ENCODE assay signal across 11 cellular contexts in genomic region chr1:211334986-211335385, GRCh38. TPM values are rescaled to one million over a fixed set of nuclear protein-coding genes. Genes with fewer than 3 reads are reported as not detected.
A peak's percentile ranks its signal among the peaks of the same experiment; 100 is the strongest.
DNase-seq lines count a peak whose midpoint lies in the region; ATAC-seq and TF ChIP-seq lines count a peak whose summit lies in the region.
"Had no signal": no experiment of that assay in that cellular context is flagged by ENCODE, and none has a peak within 500 bp of the region (broad histone marks: within the 10 kb centered on the region; RNA-seq: fewer than 3 reads in every experiment).

No MANE protein-coding gene starts in this region.

- peaks cover 61 to 93% (median 74%) of the 10 kb centered on the region in 4 donors for H3K4me1 ChIP-seq in transverse colon
- H3K4me1 ChIP-seq in endodermal cell (ENCODE audit: control insufficient read depth, insufficient read depth, low read length) = no peaks in the 10 kb centered on the region
- H3K4me1 ChIP-seq: foreskin keratinocyte had no signal

- H3K27me3 ChIP-seq in transverse colon (no peaks in the 10 kb centered on the region), endodermal cell (ENCODE audit: control insufficient read depth, insufficient read depth, low read length, poor library complexity, severe bottlenecking) (no peaks in the 10 kb centered on the region)
- H3K27me3 ChIP-seq: foreskin keratinocyte, upper lobe of left lung had no signal

- POLR2A ChIA-PET in T-cell (lab: Charles Lee) = no interaction called here

- peak; percentile 36 for DNase-seq in activated naive CD4-positive, alpha-beta T cell treated with anti-CD3 and anti-CD28 coated beads for 36 hours
- no peak for DNase-seq in activated naive CD4-positive, alpha-beta T cell treated with Interleukin-2 at 50 U/mL for 16 hours
- peak in 1 of 34 experiments; percentile 10 for DNase-seq in T-cell
- DNase-seq in central memory CD8-positive, alpha-beta T cell (ENCODE audit: low spot score in 2 of 2) = no peak
- DNase-seq in transverse colon = no peak
- no peak for DNase-seq in COLO829 (ENCODE audit: low spot score)
- DNase-seq in cerebellum (ENCODE audit: low spot score) = no peak
- no peak for DNase-seq in endodermal cell
- DNase-seq: DMS79 treated with DMSO at 0.1 percent for 48 hours, foreskin keratinocyte, upper lobe of left lung had no signal

- no peak overlapping the region for H3K4me3 Mint-ChIP-seq in activated naive CD4-positive, alpha-beta T cell treated with anti-CD3 and anti-CD28 coated beads for 36 hours
- H3K4me3 Mint-ChIP-seq in T-cell (peak overlapping the region; percentile 57 to 76 (median 61)), endodermal cell (no peak overlapping the region)
- H3K4me3 Mint-ChIP-seq in central memory CD8-positive, alpha-beta T cell = peak overlapping the region; percentile 71

- H3K36me3 ChIP-seq in transverse colon (no peaks in the 10 kb centered on the region), endodermal cell (ENCODE audit: control insufficient read depth, insufficient read depth, low read length) (peaks cover 3% of the 10 kb centered on the region)
- H3K36me3 ChIP-seq: upper lobe of left lung had no signal

- no peak for TF ChIP-seq EP300 in transverse colon (IDR thresholded peaks at IDR 0.05; ENCODE audit: low read depth)

- peaks cover 86% of the 10 kb centered on the region for H3K4me1 Mint-ChIP-seq in activated naive CD4-positive, alpha-beta T cell treated with anti-CD3 and anti-CD28 coated beads for 36 hours (ENCODE audit: low read depth)
- H3K4me1 Mint-ChIP-seq in T-cell (peaks cover 96 to 100% (median 97%) of the 10 kb centered on the region in 3 donors), endodermal cell (peaks cover 55% of the 10 kb centered on the region)
- H3K4me1 Mint-ChIP-seq in central memory CD8-positive, alpha-beta T cell = peaks cover 82% of the 10 kb centered on the region

- in situ Hi-C loops in transverse colon (cut with MboI; ENCODE audit: low pct_ligation_motif_present in 1 of 4, low pct_unique_long_range_greater_than_20kb in 1 of 4, low sequenced_read_pairs in 3 of 4) = no loop called here

- H3K4me3 ChIP-seq in transverse colon = no peak overlapping the region
- no peak overlapping the region for H3K4me3 ChIP-seq in endodermal cell (ENCODE audit: low read length)
- H3K4me3 ChIP-seq: upper lobe of left lung had no signal

- WGBS in transverse colon (ENCODE audit: low coverage in 1 of 2), 2 donors = 54% methylated on average over 4 of the region's 4 CpGs; no CpG with 5 or more reads in 1 of the 2 donors
- 93 to 97% methylated on average over 3 to 4 of the region's 4 CpGs for WGBS in endodermal cell (ENCODE audit: insufficient coverage in 1 of 2, insufficient read length in 1 of 2), 2 experiments

- no peak for TF ChIP-seq CTCF in transverse colon (IDR thresholded peaks at IDR 0.05)
- no peak for TF ChIP-seq CTCF in endodermal cell (conservative IDR thresholded peaks at IDR 0.05)

- intact Hi-C loops in activated naive CD4-positive, alpha-beta T cell treated with anti-CD3 and anti-CD28 coated beads for 36 hours (cut with micrococcal nuclease) = loop anchor here (1.0 to 2.0 kb wide), 2 partner anchors 8 to 48 kb away; no protein-coding TSS in a partner anchor
- intact Hi-C loops in transverse colon (cut with DNase I; ENCODE audit: low total_unique reads) = no loop called here

- no peaks in the 10 kb centered on the region for H3K36me3 Mint-ChIP-seq in activated naive CD4-positive, alpha-beta T cell treated with anti-CD3 and anti-CD28 coated beads for 36 hours (ENCODE audit: low read depth)
- H3K36me3 Mint-ChIP-seq in T-cell (peaks cover 3% of the 10 kb centered on the region), endodermal cell (ENCODE audit: low read depth) (peaks cover 14% of the 10 kb centered on the region)
- H3K36me3 Mint-ChIP-seq in central memory CD8-positive, alpha-beta T cell (ENCODE audit: insufficient read depth) = peaks cover 10% of the 10 kb centered on the region

- peak in 2 of 4 experiments; percentile 32 to 38 for ATAC-seq in T-cell (replicated peaks in 1 of 4)
- ATAC-seq in central memory CD8-positive, alpha-beta T cell (replicated peaks; ENCODE audit: extremely low read depth, poor library complexity, severe bottlenecking) = peak; percentile 79
- ATAC-seq: foreskin keratinocyte had no signal

- H3K27me3 Mint-ChIP-seq in activated naive CD4-positive, alpha-beta T cell treated with anti-CD3 and anti-CD28 coated beads for 36 hours (ENCODE audit: low read depth) = no peaks in the 10 kb centered on the region
- H3K27me3 Mint-ChIP-seq in T-cell (no peaks in the 10 kb centered on the region), endodermal cell (ENCODE audit: insufficient read depth) (no peaks in the 10 kb centered on the region)
- H3K27me3 Mint-ChIP-seq in central memory CD8-positive, alpha-beta T cell = no peaks in the 10 kb centered on the region

- TF ChIP-seq POLR2A in transverse colon (IDR thresholded peaks at IDR 0.05) = no peak

- H3K9ac ChIP-seq in endodermal cell (ENCODE audit: extremely low read depth, low read length, poor library complexity, severe bottlenecking) = no peak overlapping the region

- CTCF ChIA-PET in activated naive CD4-positive, alpha-beta T cell treated with anti-CD3 and anti-CD28 coated beads for 36 hours (lab: Charles Lee) = interaction anchor here (1.6 to 3.5 kb wide), 3 partner anchors 9 to 17 kb away, joined by 3 to 16 read pairs (median 6); no protein-coding TSS in a partner anchor
- CTCF ChIA-PET in T-cell (lab: Charles Lee) = interaction anchor here in 1 of 2 donors (1.0 kb wide), 1 partner anchor 9 kb away, joined by 3 read pairs; no protein-coding TSS in a partner anchor

- H3K9me3 ChIP-seq in transverse colon = no peaks in the 10 kb centered on the region
- no peaks in the 10 kb centered on the region for H3K9me3 ChIP-seq in endodermal cell (ENCODE audit: control insufficient read depth, low read length)
- H3K9me3 ChIP-seq: upper lobe of left lung had no signal

- peak overlapping the region; percentile 85 for H3K27ac Mint-ChIP-seq in activated naive CD4-positive, alpha-beta T cell treated with anti-CD3 and anti-CD28 coated beads for 36 hours
- H3K27ac Mint-ChIP-seq in T-cell (peak overlapping the region; percentile 90 to 92), endodermal cell (no peak overlapping the region)
- H3K27ac Mint-ChIP-seq in central memory CD8-positive, alpha-beta T cell (ENCODE audit: low read depth) = peak overlapping the region; percentile 80

- H3K27ac ChIP-seq in transverse colon = peak overlapping the region; percentile 79 to 87 (median 86)
- no peak overlapping the region for H3K27ac ChIP-seq in endodermal cell (ENCODE audit: low read depth, low read length)
- H3K27ac ChIP-seq: foreskin keratinocyte, upper lobe of left lung had no signal

- no peaks in the 10 kb centered on the region for H3K9me3 Mint-ChIP-seq in activated naive CD4-positive, alpha-beta T cell treated with anti-CD3 and anti-CD28 coated beads for 36 hours
- H3K9me3 Mint-ChIP-seq in T-cell = no peaks in the 10 kb centered on the region
- H3K9me3 Mint-ChIP-seq in central memory CD8-positive, alpha-beta T cell = no peaks in the 10 kb centered on the region
- no peaks in the 10 kb centered on the region for H3K9me3 Mint-ChIP-seq in endodermal cell

RNA-seq across cellular contexts. Expression of gene TRAF5, which starts 8.4 kb away (rescaled TPM):
- 10 to 100 TPM; 16.1 to 18.8 TPM for total RNA-seq in activated naive CD4-positive, alpha-beta T cell treated with anti-CD3 and anti-CD28 coated beads for 36 hours
- total RNA-seq in T-cell (10 to 100 TPM; 49.5 to 64.5 (median 57.2) TPM), transverse colon (10 to 100 TPM; 10.5 to 30.5 (median 17.0) TPM), cerebellum (19.5 TPM), endodermal cell (10 to 100 TPM; 56.5 to 78.3 TPM)
- 21.7 TPM for polyA plus RNA-seq in endodermal cell (2013, experiment 1 of 2)
- polyA plus RNA-seq in endodermal cell (2013, experiment 2 of 2) = 23.8 TPM

Comparison
In these comparisons a context has a peak if more than half of its experiments do, and no peak if none do; other contexts are left out.
1. H3K4me3 Mint-ChIP-seq: peak in T-cell (3 of 3) and central memory CD8-positive, alpha-beta T cell (single experiment); none in activated naive CD4-positive, alpha-beta T cell treated with anti-CD3 and anti-CD28 coated beads for 36 hours (single experiment) and endodermal cell (single experiment).